Comparison of ENCODE assay signal across 8 cellular contexts in genomic region chr6:155528982-155529453, GRCh38.
DNase-seq lines count a peak whose midpoint lies in the region; ATAC-seq and TF ChIP-seq lines count a peak whose summit lies in the region.

No MANE protein-coding gene starts in this region.

- ATAC-seq in HG03139 (IDR thresholded peaks at IDR 0.05; ENCODE audit: unreplicated experiment) = peak; percentile 57
- peak; percentile 35 for ATAC-seq in activated CD8-positive, alpha-beta T cell treated with anti-CD3 and anti-CD28 coated beads for 36 hours
- ATAC-seq in HG02981 (IDR thresholded peaks at IDR 0.05; ENCODE audit: unreplicated experiment) = no peak

- intact Hi-C loops in activated CD8-positive, alpha-beta T cell treated with anti-CD3 and anti-CD28 coated beads for 36 hours (cut with micrococcal nuclease) = loop anchor here (10.0 kb wide), 1 partner anchor 354 kb away; no protein-coding TSS in a partner anchor

- H3K4me2 ChIP-seq in BLaER1 treated with 17β-estradiol and CSF1 and Interleukin-3, amounts not matched to agents 10 nM and 100 nM = peak overlapping the region; percentile 38 to 74 (median 66); a peak in 21 of 22 replicates

- DNase-seq in activated CD8-positive, alpha-beta T cell treated with anti-CD3 and anti-CD28 coated beads for 36 hours = peak; percentile 10
- DNase-seq in activated effector memory CD4-positive, alpha-beta T cell treated with Interleukin-2 at 50 U/mL for 16 hours = no peak
- no peak for DNase-seq in stimulated activated naive CD4-positive, alpha-beta T cell treated with Interleukin-2 at 50 U/mL for 16 hours (lab: John Stamatoyannopoulos, UW)
- no peak for DNase-seq in NCI-H526 treated with DMSO at 0.1 percent for 48 hours (lab: John Stamatoyannopoulos, UW)

- H3K4me1 Mint-ChIP-seq in activated CD8-positive, alpha-beta T cell treated with anti-CD3 and anti-CD28 coated beads for 36 hours (ENCODE audit: low read depth) = peaks cover 26% of the 10 kb centered on the region

- no peaks in the 10 kb centered on the region for H3K27me3 ChIP-seq in BLaER1 treated with 17β-estradiol and CSF1 and Interleukin-3, amounts not matched to agents 10 nM and 100 nM
- H3K27me3 ChIP-seq in liver (ENCODE audit: control insufficient read depth in 4 of 4, insufficient read depth in 4 of 4, low read length in 3 of 4) = no peaks in the 10 kb centered on the region

- peak in 1 of 2 donors; percentile 8 for TF ChIP-seq RAD21 in liver (IDR thresholded peaks at IDR 0.05)

- no peak for TF ChIP-seq CTCF in activated CD8-positive, alpha-beta T cell treated with anti-CD3 and anti-CD28 coated beads for 36 hours (IDR thresholded peaks at IDR 0.05)
- TF ChIP-seq CTCF in liver (IDR thresholded peaks at IDR 0.05; ENCODE audit: low read depth, low read length, missing input control) = no peak

- peaks cover 18 to 70% (median 29%) of the 10 kb centered on the region in 10 experiments for H3K4me1 ChIP-seq in BLaER1 treated with 17β-estradiol and CSF1 and Interleukin-3, amounts not matched to agents 10 nM and 100 nM
- no peaks in the 10 kb centered on the region for H3K4me1 ChIP-seq in liver (ENCODE audit: control insufficient read depth in 4 of 4, insufficient read depth in 4 of 4, low read length in 3 of 4)

- H3K27me3 Mint-ChIP-seq in activated CD8-positive, alpha-beta T cell treated with anti-CD3 and anti-CD28 coated beads for 36 hours = no peaks in the 10 kb centered on the region

- H4K20me1 ChIP-seq in BLaER1 treated with 17β-estradiol and CSF1 and Interleukin-3, amounts not matched to agents 10 nM and 100 nM = no peaks in the 10 kb centered on the region

- peaks cover 10 to 42% (median 23%) of the 10 kb centered on the region in 11 experiments for H3K9me3 ChIP-seq in BLaER1 treated with 17β-estradiol and CSF1 and Interleukin-3, amounts not matched to agents 10 nM and 100 nM (replicated peaks in 1 of 11)
- no peaks in the 10 kb centered on the region for H3K9me3 ChIP-seq in liver (ENCODE audit: control insufficient read depth in 4 of 4, low read length in 3 of 4)

- POLR2A ChIA-PET in activated CD8-positive, alpha-beta T cell treated with anti-CD3 and anti-CD28 coated beads for 36 hours (lab: Charles Lee) = no interaction called here

- H3K27ac Mint-ChIP-seq in activated CD8-positive, alpha-beta T cell treated with anti-CD3 and anti-CD28 coated beads for 36 hours = peak overlapping the region; percentile 74

- peak overlapping the region; percentile 58 to 86 (median 73) for H3K9ac ChIP-seq in BLaER1 treated with 17β-estradiol and CSF1 and Interleukin-3, amounts not matched to agents 10 nM and 100 nM
- H3K9ac ChIP-seq in liver (ENCODE audit: low read depth in 1 of 2, low read length in 2 of 2) = peak overlapping the region in 1 of 2 donors; percentile 7

- CTCF ChIA-PET in activated CD8-positive, alpha-beta T cell treated with anti-CD3 and anti-CD28 coated beads for 36 hours (lab: Charles Lee) = interaction anchor here (0.6 to 1.9 kb wide), 13 partner anchors 11 to 601 kb away, joined by 3 to 16 read pairs (median 4); no protein-coding TSS in a partner anchor

- H3K9me3 Mint-ChIP-seq in activated CD8-positive, alpha-beta T cell treated with anti-CD3 and anti-CD28 coated beads for 36 hours = peaks cover 8% of the 10 kb centered on the region

- H3K36me3 ChIP-seq in BLaER1 treated with 17β-estradiol and CSF1 and Interleukin-3, amounts not matched to agents 10 nM and 100 nM = no peaks in the 10 kb centered on the region
- H3K36me3 ChIP-seq in liver (ENCODE audit: control insufficient read depth in 4 of 4, insufficient read depth in 3 of 4, low read depth in 1 of 4, low read length in 3 of 4) = no peaks in the 10 kb centered on the region

- H3K4me3 Mint-ChIP-seq in activated CD8-positive, alpha-beta T cell treated with anti-CD3 and anti-CD28 coated beads for 36 hours = no peak overlapping the region

- 0 out of 20 replicates have a peak overlapping the region, but pooled peaks of 1 of the 10 experiments have one; percentile 12 for H3K4me3 ChIP-seq in BLaER1 treated with 17β-estradiol and CSF1 and Interleukin-3, amounts not matched to agents 10 nM and 100 nM
- H3K4me3 ChIP-seq in liver (ENCODE audit: low read depth in 1 of 3, low read length in 3 of 3) = no peak overlapping the region

- H3K36me3 Mint-ChIP-seq in activated CD8-positive, alpha-beta T cell treated with anti-CD3 and anti-CD28 coated beads for 36 hours (ENCODE audit: low read depth) = peaks cover 2% of the 10 kb centered on the region

- peak overlapping the region; percentile 84 to 97 (median 91) for H3K27ac ChIP-seq in BLaER1 treated with 17β-estradiol and CSF1 and Interleukin-3, amounts not matched to agents 10 nM and 100 nM
- H3K27ac ChIP-seq in liver (ENCODE audit: low read depth in 1 of 2, low read length in 2 of 2) = no peak overlapping the region

- WGBS in liver = 67% methylated on average over 2 of the region's 2 CpGs

TF ChIP-seq in liver, 16 proteins besides CTCF, POLR2A, EP300 and RAD21:
- TF ChIP-seq YY1 (IDR thresholded peaks at IDR 0.05) (no peak), MAX (IDR thresholded peaks at IDR 0.05) (no peak), JUND (IDR thresholded peaks at IDR 0.05) (peak in 1 of 2 donors; percentile 22), NR2F2 (IDR thresholded peaks at IDR 0.05) (peak; percentile 22), FOXA2 (IDR thresholded peaks at IDR 0.05) (no peak), EGR1 (IDR thresholded peaks at IDR 0.05; ENCODE audit: low read depth in 2 of 2) (no peak), GABPA (IDR thresholded peaks at IDR 0.05 in 1 of 2, conservative IDR thresholded peaks at IDR 0.05 in 1 of 2) (no peak), HNF4G (IDR thresholded peaks at IDR 0.05) (no peak), HNF4A (conservative IDR thresholded peaks at IDR 0.05) (no peak)
- TF ChIP-seq, protein P1, sequence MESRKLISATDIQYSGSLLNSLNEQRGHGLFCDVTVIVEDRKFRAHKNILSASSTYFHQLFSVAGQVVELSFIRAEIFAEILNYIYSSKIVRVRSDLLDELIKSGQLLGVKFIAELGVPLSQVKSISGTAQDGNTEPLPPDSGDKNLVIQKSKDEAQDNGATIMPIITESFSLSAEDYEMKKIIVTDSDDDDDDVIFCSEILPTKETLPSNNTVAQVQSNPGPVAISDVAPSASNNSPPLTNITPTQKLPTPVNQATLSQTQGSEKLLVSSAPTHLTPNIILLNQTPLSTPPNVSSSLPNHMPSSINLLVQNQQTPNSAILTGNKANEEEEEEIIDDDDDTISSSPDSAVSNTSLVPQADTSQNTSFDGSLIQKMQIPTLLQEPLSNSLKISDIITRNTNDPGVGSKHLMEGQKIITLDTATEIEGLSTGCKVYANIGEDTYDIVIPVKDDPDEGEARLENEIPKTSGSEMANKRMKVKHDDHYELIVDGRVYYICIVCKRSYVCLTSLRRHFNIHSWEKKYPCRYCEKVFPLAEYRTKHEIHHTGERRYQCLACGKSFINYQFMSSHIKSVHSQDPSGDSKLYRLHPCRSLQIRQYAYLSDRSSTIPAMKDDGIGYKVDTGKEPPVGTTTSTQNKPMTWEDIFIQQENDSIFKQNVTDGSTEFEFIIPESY (IDR thresholded peaks at IDR 0.05) = no peak

Comparison
In these comparisons a context has a peak if more than half of its experiments do, and no peak if none do; other contexts are left out.
1. H3K27ac ChIP-seq: peak in BLaER1 treated with 17β-estradiol and CSF1 and Interleukin-3, amounts not matched to agents 10 nM and 100 nM (11 of 11); none in liver (0 of 2).